In the genomic region with DNA sequence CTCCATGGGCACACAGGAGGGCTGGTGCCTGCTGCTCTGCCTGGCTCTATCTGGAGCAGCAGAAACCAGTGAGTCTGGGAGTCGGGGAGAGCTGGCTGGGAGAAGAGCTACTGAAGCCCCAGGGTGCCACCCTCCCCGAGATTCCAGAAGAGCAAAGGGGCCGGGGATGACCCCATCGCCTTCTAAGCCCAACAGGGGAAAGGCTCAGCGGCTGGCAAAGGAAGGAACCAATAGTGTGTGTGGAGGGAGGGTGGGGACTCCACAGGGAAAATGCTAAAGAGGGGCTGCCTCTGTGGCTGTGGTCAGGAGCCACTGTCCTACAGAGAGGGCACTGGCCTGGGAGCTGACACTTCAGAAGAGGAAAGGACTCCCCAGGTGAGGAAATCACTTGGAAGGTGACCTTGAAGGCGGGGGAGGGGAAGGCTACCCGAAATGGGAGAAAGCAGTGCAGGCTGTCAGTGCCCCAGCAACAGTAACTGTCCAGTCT, we compare ENCODE assay signal across 9 cellular contexts. TPM values are rescaled to one million over a fixed set of nuclear protein-coding genes. Genes with fewer than 3 reads are reported as not detected.
DNase-seq lines count a peak whose midpoint lies in the region; ATAC-seq and TF ChIP-seq lines count a peak whose summit lies in the region.
"Had no signal": no experiment of that assay in that cellular context is flagged by ENCODE, and none has a peak within 500 bp of the region (broad histone marks: within the 10 kb centered on the region; RNA-seq: fewer than 3 reads in every experiment).

No MANE protein-coding gene starts in this region.

- H3K27me3 ChIP-seq in CD4-positive, alpha-beta T cell (ENCODE audit: control insufficient read depth, insufficient read depth, low read length), result no peaks in the 10 kb centered on the region
- H3K27me3 ChIP-seq in rectal smooth muscle tissue (ENCODE audit: control insufficient read depth, insufficient read depth, low read length), result no peaks in the 10 kb centered on the region

- no peak for DNase-seq in CD4-positive, alpha-beta T cell
- no peak for DNase-seq in activated naive CD4-positive, alpha-beta T cell treated with anti-CD3 and anti-CD28 coated beads, Interleukin-2, amount 50 U/mL, for 72 hours (ENCODE audit: low spot score in 2 of 2)
- DNase-seq in left cardiac atrium (peak; percentile 39), SHP77 treated with DMSO at 0.1 percent for 48 hours (lab: John Stamatoyannopoulos, UW) (no peak), NCI-H2196 (lab: John Stamatoyannopoulos, UW; ENCODE audit: unreplicated experiment) (no peak), occipital lobe (lab: John Stamatoyannopoulos, UW) (no peak)

- CTCF ChIA-PET in CD4-positive, alpha-beta T cell (lab: Charles Lee), result interaction anchor here (0.9 to 3.8 kb wide), 7 partner anchors 11 to 85 kb away, joined by 3 to 18 read pairs (median 9); no protein-coding TSS in a partner anchor

- intact Hi-C loops in CD4-positive, alpha-beta T cell (cut with DNase I, micrococcal nuclease), result loop anchor here in 1 of 2 experiments (1.0 to 2.0 kb wide), 2 partner anchors 10 to 17 kb away; no protein-coding TSS in a partner anchor
- intact Hi-C loops in left cardiac atrium (cut with DNase I), result no loop called here

- no peaks in the 10 kb centered on the region for H3K27me3 Mint-ChIP-seq in CD4-positive, alpha-beta T cell

- H3K4me1 Mint-ChIP-seq in CD4-positive, alpha-beta T cell (ENCODE audit: low read depth), result peaks cover 77% of the 10 kb centered on the region

- POLR2A ChIA-PET in CD4-positive, alpha-beta T cell (lab: Charles Lee), result interaction anchor here (0.6 to 16.2 kb wide), 17 partner anchors 9 to 247 kb away, joined by 3 to 225 read pairs (median 6); a partner anchor contains a TSS

- H3K27ac ChIP-seq in CD4-positive, alpha-beta T cell (ENCODE audit: low read depth, low read length), result peak overlapping the region; percentile 99
- peak overlapping the region; percentile 95 for H3K27ac ChIP-seq in rectal smooth muscle tissue (ENCODE audit: low read depth, low read length)

- no peak for TF ChIP-seq CTCF in CD4-positive, alpha-beta T cell (IDR thresholded peaks at IDR 0.05)

- H3K4me3 ChIP-seq in rectal smooth muscle tissue (ENCODE audit: low read length), result peak overlapping the region; percentile 86

- H3K9ac ChIP-seq in rectal smooth muscle tissue (ENCODE audit: low read length), result peak overlapping the region; percentile 89

- H3K4me3 Mint-ChIP-seq in CD4-positive, alpha-beta T cell, result peak overlapping the region; percentile 94

- peaks cover 83% of the 10 kb centered on the region for H3K36me3 Mint-ChIP-seq in CD4-positive, alpha-beta T cell (ENCODE audit: low read depth)
- peaks cover 69 to 76% of the 10 kb centered on the region in 2 donors for H3K36me3 Mint-ChIP-seq in activated naive CD4-positive, alpha-beta T cell treated with anti-CD3 and anti-CD28 coated beads, Interleukin-2, amount 50 U/mL, for 72 hours

- H3K27ac Mint-ChIP-seq in CD4-positive, alpha-beta T cell, result peak overlapping the region; percentile 98
- peak overlapping the region; percentile 97 to 100 for H3K27ac Mint-ChIP-seq in activated naive CD4-positive, alpha-beta T cell treated with anti-CD3 and anti-CD28 coated beads, Interleukin-2, amount 50 U/mL, for 72 hours

- ATAC-seq in CD4-positive, alpha-beta T cell (ENCODE audit: poor library complexity), result no peak
- peak; percentile 18 for ATAC-seq in HG03135 (IDR thresholded peaks at IDR 0.05; ENCODE audit: unreplicated experiment)
- peak in 1 of 2 donors; percentile 12 for ATAC-seq in activated naive CD4-positive, alpha-beta T cell treated with anti-CD3 and anti-CD28 coated beads, Interleukin-2, amount 50 U/mL, for 72 hours
- peak; percentile 22 to 42 for ATAC-seq in left cardiac atrium

- H3K4me1 ChIP-seq in rectal smooth muscle tissue (ENCODE audit: control insufficient read depth, insufficient read depth, low read length), result peaks cover 22% of the 10 kb centered on the region

- H3K9me3 Mint-ChIP-seq in CD4-positive, alpha-beta T cell, result no peaks in the 10 kb centered on the region
- no peaks in the 10 kb centered on the region for H3K9me3 Mint-ChIP-seq in activated naive CD4-positive, alpha-beta T cell treated with anti-CD3 and anti-CD28 coated beads, Interleukin-2, amount 50 U/mL, for 72 hours

- H3K9me3 ChIP-seq in CD4-positive, alpha-beta T cell (ENCODE audit: control insufficient read depth, low read length), result no peaks in the 10 kb centered on the region

- H3K36me3 ChIP-seq in rectal smooth muscle tissue (ENCODE audit: control insufficient read depth, insufficient read depth, low read length), result peaks cover 12% of the 10 kb centered on the region

RNA-seq across cellular contexts. Expression of a gene that starts 0.4 kb away (rescaled TPM):
- total RNA-seq in CD4-positive, alpha-beta T cell, result 10 to 100 TPM; 14.7 to 15.8 TPM
- total RNA-seq in activated naive CD4-positive, alpha-beta T cell treated with anti-CD3 and anti-CD28 coated beads, Interleukin-2, amount 50 U/mL, for 72 hours, result 10 to 100 TPM; 31.4 to 33.7 TPM
- total RNA-seq in left cardiac atrium, result 10 to 100 TPM; 11.8 to 15.2 TPM
- 0.78 TPM for total RNA-seq in occipital lobe

RNA-seq across cellular contexts. Expression of a gene that starts 7.5 kb away (rescaled TPM):
- total RNA-seq in CD4-positive, alpha-beta T cell, result 10 to 100 TPM; 42.7 to 46.1 TPM
- total RNA-seq in activated naive CD4-positive, alpha-beta T cell treated with anti-CD3 and anti-CD28 coated beads, Interleukin-2, amount 50 U/mL, for 72 hours, result 100 to 1,000 TPM in 1 of 2 donors, 10 to 100 TPM in 1; 77.9 to 162 TPM
- total RNA-seq in left cardiac atrium, result under 1 TPM; 0.26 to 0.35 TPM
- total RNA-seq in occipital lobe, result 0.94 TPM
- total RNA-seq: HT1080 had no signal

RNA-seq across cellular contexts. Expression of a gene that starts 18.2 kb away (rescaled TPM):
- total RNA-seq in CD4-positive, alpha-beta T cell, result 10 to 100 TPM; 84.8 to 87.7 TPM
- total RNA-seq in activated naive CD4-positive, alpha-beta T cell treated with anti-CD3 and anti-CD28 coated beads, Interleukin-2, amount 50 U/mL, for 72 hours, result 100 to 1,000 TPM in 1 of 2 donors, 10 to 100 TPM in 1; 47.6 to 151 TPM
- total RNA-seq in left cardiac atrium (1 to 10 TPM; 3.6 to 6.2 TPM), occipital lobe (6.4 TPM)

RNA-seq across cellular contexts. Expression of a gene that starts 40.8 kb away (rescaled TPM):
- total RNA-seq in CD4-positive, alpha-beta T cell, result 10 to 100 TPM; 15.1 to 16.7 TPM
- 100 to 1,000 TPM; 305 to 440 TPM for total RNA-seq in activated naive CD4-positive, alpha-beta T cell treated with anti-CD3 and anti-CD28 coated beads, Interleukin-2, amount 50 U/mL, for 72 hours
- 100 to 1,000 TPM; 202 to 203 TPM for total RNA-seq in left cardiac atrium
- 36.5 TPM for total RNA-seq in occipital lobe

RNA-seq across cellular contexts. Expression of a gene that starts 41.6 kb away (rescaled TPM):
- total RNA-seq in CD4-positive, alpha-beta T cell, result 10 to 100 TPM; 13.7 to 14.9 TPM
- 100 to 1,000 TPM; 208 to 276 TPM for total RNA-seq in activated naive CD4-positive, alpha-beta T cell treated with anti-CD3 and anti-CD28 coated beads, Interleukin-2, amount 50 U/mL, for 72 hours
- total RNA-seq in left cardiac atrium (10 to 100 TPM; 12.4 to 15.8 TPM), occipital lobe (9.0 TPM)

Comparison
In these comparisons a context has a peak if more than half of its experiments do, and no peak if none do; other contexts are left out.
1. RNA of a gene that starts 7.5 kb away (total RNA-seq): 77.9 to 162 TPM in activated naive CD4-positive, alpha-beta T cell treated with anti-CD3 and anti-CD28 coated beads, Interleukin-2, amount 50 U/mL, for 72 hours and 42.7 to 46.1 TPM in CD4-positive, alpha-beta T cell; 0.94 TPM in occipital lobe (single experiment) and 0.26 to 0.35 TPM in left cardiac atrium; every median in the first group is over 10 times any median in the second.